ENCODE assay signal across 1 cellular context in the genomic region with DNA sequence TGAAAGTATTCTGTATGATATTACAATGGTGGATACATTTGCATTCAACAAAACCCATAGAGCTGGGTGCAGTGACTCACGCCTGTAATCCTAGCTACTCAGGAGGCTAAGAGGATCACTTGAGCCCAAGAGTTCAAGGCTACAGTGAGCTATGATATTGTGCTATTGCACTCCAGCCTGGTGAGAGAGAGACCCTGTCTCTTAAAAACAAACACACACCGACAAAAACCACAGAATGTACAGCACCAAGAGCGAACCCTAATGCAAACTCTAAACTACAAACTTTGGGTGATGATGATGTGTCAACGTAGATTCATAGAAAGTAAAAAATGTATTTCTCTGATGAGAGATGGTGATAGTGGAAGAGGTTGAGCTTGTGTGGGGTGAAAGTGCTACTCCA.
TF ChIP-seq lines count a peak whose summit lies in the region.

No MANE protein-coding gene starts in this region.

TF ChIP-seq in HepG2, 621 proteins besides CTCF, POLR2A, EP300 and RAD21 (continued from another document):
- TF ChIP-seq, protein P1, sequence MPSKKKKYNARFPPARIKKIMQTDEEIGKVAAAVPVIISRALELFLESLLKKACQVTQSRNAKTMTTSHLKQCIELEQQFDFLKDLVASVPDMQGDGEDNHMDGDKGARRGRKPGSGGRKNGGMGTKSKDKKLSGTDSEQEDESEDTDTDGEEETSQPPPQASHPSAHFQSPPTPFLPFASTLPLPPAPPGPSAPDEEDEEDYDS (CRISPR knock-in tag; IDR thresholded peaks at IDR 0.05): no peak
- TF ChIP-seq, protein P2, sequence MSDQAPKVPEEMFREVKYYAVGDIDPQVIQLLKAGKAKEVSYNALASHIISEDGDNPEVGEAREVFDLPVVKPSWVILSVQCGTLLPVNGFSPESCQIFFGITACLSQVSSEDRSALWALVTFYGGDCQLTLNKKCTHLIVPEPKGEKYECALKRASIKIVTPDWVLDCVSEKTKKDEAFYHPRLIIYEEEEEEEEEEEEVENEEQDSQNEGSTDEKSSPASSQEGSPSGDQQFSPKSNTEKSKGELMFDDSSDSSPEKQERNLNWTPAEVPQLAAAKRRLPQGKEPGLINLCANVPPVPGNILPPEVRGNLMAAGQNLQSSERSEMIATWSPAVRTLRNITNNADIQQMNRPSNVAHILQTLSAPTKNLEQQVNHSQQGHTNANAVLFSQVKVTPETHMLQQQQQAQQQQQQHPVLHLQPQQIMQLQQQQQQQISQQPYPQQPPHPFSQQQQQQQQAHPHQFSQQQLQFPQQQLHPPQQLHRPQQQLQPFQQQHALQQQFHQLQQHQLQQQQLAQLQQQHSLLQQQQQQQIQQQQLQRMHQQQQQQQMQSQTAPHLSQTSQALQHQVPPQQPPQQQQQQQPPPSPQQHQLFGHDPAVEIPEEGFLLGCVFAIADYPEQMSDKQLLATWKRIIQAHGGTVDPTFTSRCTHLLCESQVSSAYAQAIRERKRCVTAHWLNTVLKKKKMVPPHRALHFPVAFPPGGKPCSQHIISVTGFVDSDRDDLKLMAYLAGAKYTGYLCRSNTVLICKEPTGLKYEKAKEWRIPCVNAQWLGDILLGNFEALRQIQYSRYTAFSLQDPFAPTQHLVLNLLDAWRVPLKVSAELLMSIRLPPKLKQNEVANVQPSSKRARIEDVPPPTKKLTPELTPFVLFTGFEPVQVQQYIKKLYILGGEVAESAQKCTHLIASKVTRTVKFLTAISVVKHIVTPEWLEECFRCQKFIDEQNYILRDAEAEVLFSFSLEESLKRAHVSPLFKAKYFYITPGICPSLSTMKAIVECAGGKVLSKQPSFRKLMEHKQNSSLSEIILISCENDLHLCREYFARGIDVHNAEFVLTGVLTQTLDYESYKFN (CRISPR knock-in tag; conservative IDR thresholded peaks at IDR 0.05): peak; percentile 76
- peak; percentile 50; the same call in 1 of the 2 replicates for TF ChIP-seq NR2C2 (CRISPR knock-in tag; IDR thresholded peaks at IDR 0.05; ENCODE audit: borderline replicate concordance)
- no peak for TF ChIP-seq YY1 (IDR thresholded peaks at IDR 0.05; ENCODE audit: insufficient read depth, insufficient replicate concordance, low read depth, low read length)
- TF ChIP-seq, protein P3, sequence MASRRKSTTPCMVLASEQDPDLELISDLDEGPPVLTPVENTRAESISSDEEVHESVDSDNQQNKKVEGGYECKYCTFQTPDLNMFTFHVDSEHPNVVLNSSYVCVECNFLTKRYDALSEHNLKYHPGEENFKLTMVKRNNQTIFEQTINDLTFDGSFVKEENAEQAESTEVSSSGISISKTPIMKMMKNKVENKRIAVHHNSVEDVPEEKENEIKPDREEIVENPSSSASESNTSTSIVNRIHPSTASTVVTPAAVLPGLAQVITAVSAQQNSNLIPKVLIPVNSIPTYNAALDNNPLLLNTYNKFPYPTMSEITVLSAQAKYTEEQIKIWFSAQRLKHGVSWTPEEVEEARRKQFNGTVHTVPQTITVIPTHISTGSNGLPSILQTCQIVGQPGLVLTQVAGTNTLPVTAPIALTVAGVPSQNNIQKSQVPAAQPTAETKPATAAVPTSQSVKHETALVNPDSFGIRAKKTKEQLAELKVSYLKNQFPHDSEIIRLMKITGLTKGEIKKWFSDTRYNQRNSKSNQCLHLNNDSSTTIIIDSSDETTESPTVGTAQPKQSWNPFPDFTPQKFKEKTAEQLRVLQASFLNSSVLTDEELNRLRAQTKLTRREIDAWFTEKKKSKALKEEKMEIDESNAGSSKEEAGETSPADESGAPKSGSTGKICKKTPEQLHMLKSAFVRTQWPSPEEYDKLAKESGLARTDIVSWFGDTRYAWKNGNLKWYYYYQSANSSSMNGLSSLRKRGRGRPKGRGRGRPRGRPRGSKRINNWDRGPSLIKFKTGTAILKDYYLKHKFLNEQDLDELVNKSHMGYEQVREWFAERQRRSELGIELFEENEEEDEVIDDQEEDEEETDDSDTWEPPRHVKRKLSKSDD (CRISPR knock-in tag; IDR thresholded peaks at IDR 0.05; ENCODE audit: low read depth): no peak
- no peak for TF ChIP-seq MTF2 (CRISPR knock-in tag; IDR thresholded peaks at IDR 0.05; ENCODE audit: borderline replicate concordance)
- TF ChIP-seq JUND (CRISPR knock-in tag; IDR thresholded peaks at IDR 0.05): peak; percentile 48; the same call in 1 of the 2 replicates
- TF ChIP-seq ZNF512B (CRISPR knock-in tag; IDR thresholded peaks at IDR 0.05; ENCODE audit: borderline replicate concordance): no peak
- no peak for TF ChIP-seq NR3C1 (CRISPR knock-in tag; IDR thresholded peaks at IDR 0.05)
- TF ChIP-seq ZNF124 (CRISPR knock-in tag; IDR thresholded peaks at IDR 0.05): no peak
- TF ChIP-seq FOXK1 (CRISPR knock-in tag; IDR thresholded peaks at IDR 0.05; ENCODE audit: borderline replicate concordance, low read depth): no peak
- TF ChIP-seq ZNF558 (CRISPR knock-in tag; IDR thresholded peaks at IDR 0.05; ENCODE audit: borderline replicate concordance): no peak
- TF ChIP-seq USF2 (IDR thresholded peaks at IDR 0.05; ENCODE audit: low read depth, low read length): no peak
- TF ChIP-seq USF2 (CRISPR knock-in tag; IDR thresholded peaks at IDR 0.05; ENCODE audit: borderline replicate concordance): no peak
- TF ChIP-seq CENPT (CRISPR knock-in tag; IDR thresholded peaks at IDR 0.05; ENCODE audit: low read depth): no peak
- TF ChIP-seq PTBP1 (IDR thresholded peaks at IDR 0.05; ENCODE audit: low read depth, low read length, poor library complexity, severe bottlenecking): no peak
- no peak for TF ChIP-seq ZC3H4 (CRISPR knock-in tag; IDR thresholded peaks at IDR 0.05; ENCODE audit: borderline replicate concordance)
- no peak for TF ChIP-seq ZNF570 (CRISPR knock-in tag; IDR thresholded peaks at IDR 0.05; ENCODE audit: borderline replicate concordance)
- TF ChIP-seq, protein P4, sequence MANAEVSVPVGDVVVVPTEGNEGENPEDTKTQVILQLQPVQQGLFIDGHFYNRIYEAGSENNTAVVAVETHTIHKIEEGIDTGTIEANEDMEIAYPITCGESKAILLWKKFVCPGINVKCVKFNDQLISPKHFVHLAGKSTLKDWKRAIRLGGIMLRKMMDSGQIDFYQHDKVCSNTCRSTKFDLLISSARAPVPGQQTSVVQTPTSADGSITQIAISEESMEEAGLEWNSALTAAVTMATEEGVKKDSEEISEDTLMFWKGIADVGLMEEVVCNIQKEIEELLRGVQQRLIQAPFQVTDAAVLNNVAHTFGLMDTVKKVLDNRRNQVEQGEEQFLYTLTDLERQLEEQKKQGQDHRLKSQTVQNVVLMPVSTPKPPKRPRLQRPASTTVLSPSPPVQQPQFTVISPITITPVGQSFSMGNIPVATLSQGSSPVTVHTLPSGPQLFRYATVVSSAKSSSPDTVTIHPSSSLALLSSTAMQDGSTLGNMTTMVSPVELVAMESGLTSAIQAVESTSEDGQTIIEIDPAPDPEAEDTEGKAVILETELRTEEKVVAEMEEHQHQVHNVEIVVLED (CRISPR knock-in tag; IDR thresholded peaks at IDR 0.05; ENCODE audit: borderline replicate concordance): no peak
- no peak for TF ChIP-seq HNRNPK (IDR thresholded peaks at IDR 0.05; ENCODE audit: low read depth, low read length, poor library complexity, severe bottlenecking)
- TF ChIP-seq, protein P5, sequence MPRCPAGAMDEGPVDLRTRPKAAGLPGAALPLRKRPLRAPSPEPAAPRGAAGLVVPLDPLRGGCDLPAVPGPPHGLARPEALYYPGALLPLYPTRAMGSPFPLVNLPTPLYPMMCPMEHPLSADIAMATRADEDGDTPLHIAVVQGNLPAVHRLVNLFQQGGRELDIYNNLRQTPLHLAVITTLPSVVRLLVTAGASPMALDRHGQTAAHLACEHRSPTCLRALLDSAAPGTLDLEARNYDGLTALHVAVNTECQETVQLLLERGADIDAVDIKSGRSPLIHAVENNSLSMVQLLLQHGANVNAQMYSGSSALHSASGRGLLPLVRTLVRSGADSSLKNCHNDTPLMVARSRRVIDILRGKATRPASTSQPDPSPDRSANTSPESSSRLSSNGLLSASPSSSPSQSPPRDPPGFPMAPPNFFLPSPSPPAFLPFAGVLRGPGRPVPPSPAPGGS (CRISPR knock-in tag; IDR thresholded peaks at IDR 0.05): no peak
- no peak for TF ChIP-seq ZFP1 (CRISPR knock-in tag; IDR thresholded peaks at IDR 0.05)
- TF ChIP-seq ZNF891 (CRISPR knock-in tag; IDR thresholded peaks at IDR 0.05): no peak
- TF ChIP-seq KDM5A (IDR thresholded peaks at IDR 0.05; ENCODE audit: borderline replicate concordance, low read length): no peak
- no peak for TF ChIP-seq ZNF30 (CRISPR knock-in tag; IDR thresholded peaks at IDR 0.05)
